Comparison of ENCODE assay signal across 8 cellular contexts in genomic region chr17:952592-952991, GRCh38. TPM values are rescaled to one million over a fixed set of nuclear protein-coding genes. Genes with fewer than 3 reads are reported as not detected.
DNase-seq lines count a peak whose midpoint lies in the region; ATAC-seq, FAIRE-seq and TF ChIP-seq lines count a peak whose summit lies in the region.
"Not testable (repeated sequence)": the region's sequence is repeated elsewhere in the genome, so short reads cannot be mapped to it uniquely, and the experiment has no call there.

No MANE protein-coding gene starts in this region.

- POLR2A ChIA-PET in Caco-2 (lab: Charles Lee): not testable (repeated sequence)
- POLR2A ChIA-PET in K562 (lab: Yijun Ruan, JAX): interaction anchor here (0.9 kb wide), 1 partner anchor 13 kb away, joined by 3 read pairs; no protein-coding TSS in a partner anchor

- H2BK5ac ChIP-seq in trophoblast cell (ENCODE audit: low read depth, low read length, poor library complexity): not testable (repeated sequence)

- H3K4me1 Mint-ChIP-seq in Caco-2 (ENCODE audit: low read depth, unreplicated experiment): peaks cover 31% of the 10 kb centered on the region
- H3K4me1 Mint-ChIP-seq in natural killer cell treated with Interleukin-12 subunit alpha and Interleukin-12 subunit beta and Interleukin-15 and Interleukin-18, amount 100 ng/mL, for 72 hours (ENCODE audit: low read depth in 2 of 2): not testable (repeated sequence)

- H3K18ac ChIP-seq in trophoblast cell (ENCODE audit: low read length): not testable (repeated sequence)

- H4K91ac ChIP-seq in trophoblast cell (ENCODE audit: low read depth, low read length): not testable (repeated sequence)

- H3K4ac ChIP-seq in trophoblast cell (ENCODE audit: low read depth, low read length): peak overlapping the region; percentile 36

- in situ Hi-C loops in K562 (cut with MboI): not testable (repeated sequence)

- 55% methylated on average over 14 of the region's 18 CpGs for WGBS in K562 (ENCODE audit: insufficient coverage, low coverage, missing lambda C conversion rate)
- 94% methylated on average over 15 of the region's 18 CpGs for WGBS in esophagus muscularis mucosa
- WGBS in trophoblast cell (ENCODE audit: extremely low coverage, insufficient coverage, insufficient read length): no CpG with 5 or more reads among the region's 18 CpGs
- WGBS in testis, 2 donors: 81 to 82% methylated on average over 12 to 17 of the region's 18 CpGs

- TF ChIP-seq CTCF in Caco-2 (IDR thresholded peaks at IDR 0.05; ENCODE audit: insufficient read depth in 1 of 2, low read depth in 1 of 2, low read length in 1 of 2, severe bottlenecking in 1 of 2, unreplicated experiment in 1 of 2); K562 (IDR thresholded peaks at IDR 0.05 in 2 of 3, conservative IDR thresholded peaks at IDR 0.05 in 1 of 3; ENCODE audit: insufficient read depth in 2 of 3, low read depth in 1 of 3, low read length in 3 of 3); esophagus muscularis mucosa (IDR thresholded peaks at IDR 0.05); kidney (IDR thresholded peaks at IDR 0.05; ENCODE audit: borderline replicate concordance, extremely low read depth, insufficient read depth); testis (IDR thresholded peaks at IDR 0.05): not testable (repeated sequence)

- not testable (repeated sequence) for BruUV-seq in Caco-2 (replicated peaks; lab: Mats Ljungman, UMichigan); K562 (replicated peaks; lab: Mats Ljungman, UMichigan)

- not testable (repeated sequence) for DNase-seq in Caco-2; K562 (ENCODE audit: extremely low read depth in 1 of 4, low spot score in 3 of 4); esophagus muscularis mucosa (ENCODE audit: extremely low spot score); trophoblast cell
- DNase-seq in NCI-H82 (lab: John Stamatoyannopoulos, UW) (peak; percentile 51), kidney (peak; percentile 57), testis (peak; percentile 57)
- DNase-seq in natural killer cell treated with Interleukin-12 subunit alpha and Interleukin-12 subunit beta and Interleukin-15 and Interleukin-18, amount 100 ng/mL, for 72 hours (ENCODE audit: low spot score): peak; percentile 12

- not testable (repeated sequence) for ATAC-seq in K562; natural killer cell treated with Interleukin-12 subunit alpha and Interleukin-12 subunit beta and Interleukin-15 and Interleukin-18, amount 100 ng/mL, for 72 hours

- H2AK5ac ChIP-seq in trophoblast cell (ENCODE audit: low read length): not testable (repeated sequence)

- not testable (repeated sequence) for H3K79me2 ChIP-seq in K562 (ENCODE audit: control insufficient read depth, insufficient read depth, low read length); trophoblast cell (ENCODE audit: control insufficient read depth, insufficient read depth, low read length, poor library complexity)

- not testable (repeated sequence) for H3K9ac ChIP-seq in K562 (ENCODE audit: insufficient read depth in 1 of 2, low read depth in 2 of 2, low read length in 2 of 2); kidney (ENCODE audit: low read length in 2 of 2); trophoblast cell (ENCODE audit: low read length)

- H3K9me1 ChIP-seq in K562 (ENCODE audit: control insufficient read depth, insufficient read depth, low read length): not testable (repeated sequence)

- not testable (repeated sequence) for H2BK120ac ChIP-seq in trophoblast cell (ENCODE audit: insufficient read depth, low read length, poor library complexity)

- not testable (repeated sequence) for H3K4me2 ChIP-seq in K562 (ENCODE audit: insufficient read depth, low read length); trophoblast cell (ENCODE audit: low read length)

- not testable (repeated sequence) for TF ChIP-seq POLR2A in K562 (conservative IDR thresholded peaks at IDR 0.05); esophagus muscularis mucosa (IDR thresholded peaks at IDR 0.05; ENCODE audit: low read depth); testis (IDR thresholded peaks at IDR 0.05)

- H3K4me1 ChIP-seq in Caco-2 (peaks cover 59% of the 10 kb centered on the region), esophagus muscularis mucosa (peaks cover 21 to 62% (median 55%) of the 10 kb centered on the region in 4 donors), trophoblast cell (ENCODE audit: control insufficient read depth in 1 of 2, insufficient read depth in 2 of 2, low read length in 2 of 2) (peaks cover 20 to 25% of the 10 kb centered on the region in 2 experiments)
- H3K4me1 ChIP-seq in K562 (replicated peaks in 1 of 2; ENCODE audit: control insufficient read depth in 2 of 2, insufficient read depth in 2 of 2, low read length in 2 of 2); kidney (ENCODE audit: control insufficient read depth in 1 of 2, insufficient read depth in 1 of 2, low read depth in 1 of 2, low read length in 2 of 2); testis: not testable (repeated sequence)

- H4K12ac ChIP-seq in trophoblast cell (ENCODE audit: low read depth, low read length): not testable (repeated sequence)

- not testable (repeated sequence) for H3K27me3 Mint-ChIP-seq in Caco-2 (ENCODE audit: insufficient read depth, unreplicated experiment)
- H3K27me3 Mint-ChIP-seq in natural killer cell treated with Interleukin-12 subunit alpha and Interleukin-12 subunit beta and Interleukin-15 and Interleukin-18, amount 100 ng/mL, for 72 hours: peaks cover 7 to 12% of the 10 kb centered on the region in 2 donors

- H3K79me1 ChIP-seq in trophoblast cell (ENCODE audit: low read length): peaks cover 15% of the 10 kb centered on the region

- not testable (repeated sequence) for H4K8ac ChIP-seq in trophoblast cell (ENCODE audit: low read depth, low read length)

- H3K23ac ChIP-seq in trophoblast cell (ENCODE audit: low read length): not testable (repeated sequence)

- not testable (repeated sequence) for H4K20me1 ChIP-seq in K562 (replicated peaks; ENCODE audit: control insufficient read depth, insufficient read depth, low read length)

- TF ChIP-seq EP300 in K562 (IDR thresholded peaks at IDR 0.05; ENCODE audit: low read length); esophagus muscularis mucosa (IDR thresholded peaks at IDR 0.05): not testable (repeated sequence)

- not testable (repeated sequence) for H2AFZ ChIP-seq in K562 (ENCODE audit: low read depth, low read length); trophoblast cell (ENCODE audit: insufficient read depth, low read length, poor library complexity)

- not testable (repeated sequence) for H3K4me3 ChIP-seq in Caco-2 (ENCODE audit: low read depth, low read length); K562; esophagus muscularis mucosa; kidney (ENCODE audit: low read length in 2 of 2); trophoblast cell (ENCODE audit: low read depth, low read length); testis

- H3K36me3 ChIP-seq in Caco-2 (ENCODE audit: control insufficient read depth, insufficient read depth, low read length); K562 (ENCODE audit: control insufficient read depth, insufficient read depth, low read length); esophagus muscularis mucosa; kidney (ENCODE audit: control insufficient read depth in 1 of 2, insufficient read depth in 2 of 2, low read length in 2 of 2); trophoblast cell (ENCODE audit: control insufficient read depth in 1 of 2, insufficient read depth in 2 of 2, low read length in 2 of 2); testis (ENCODE audit: low read depth, missing control alignments): not testable (repeated sequence)

- CTCF ChIA-PET in Caco-2 (lab: Charles Lee); K562 (lab: Yijun Ruan, JAX; ENCODE audit: low intra/inter-chr PET ratio): not testable (repeated sequence)

- not testable (repeated sequence) for H3K27ac ChIP-seq in K562 (ENCODE audit: extremely low read depth, low read depth, low read length); kidney (ENCODE audit: low read depth in 2 of 2, low read length in 2 of 2); trophoblast cell (ENCODE audit: low read depth, low read length); testis
- peak overlapping the region; percentile 60 to 90 (median 82) for H3K27ac ChIP-seq in esophagus muscularis mucosa (replicated peaks in 1 of 4)

- not testable (repeated sequence) for TF ChIP-seq RAD21 in K562 (CRISPR knock-in tag; conservative IDR thresholded peaks at IDR 0.05 in 1 of 2, IDR thresholded peaks at IDR 0.05 in 1 of 2)

- H3K14ac ChIP-seq in trophoblast cell (ENCODE audit: low read length): not testable (repeated sequence)

- peaks cover 70% of the 10 kb centered on the region for H3K36me3 Mint-ChIP-seq in Caco-2 (ENCODE audit: insufficient read depth, unreplicated experiment)
- not testable (repeated sequence) for H3K36me3 Mint-ChIP-seq in natural killer cell treated with Interleukin-12 subunit alpha and Interleukin-12 subunit beta and Interleukin-15 and Interleukin-18, amount 100 ng/mL, for 72 hours

- H3K4me3 Mint-ChIP-seq in Caco-2 (ENCODE audit: unreplicated experiment): peak overlapping the region; percentile 54
- H3K4me3 Mint-ChIP-seq in natural killer cell treated with Interleukin-12 subunit alpha and Interleukin-12 subunit beta and Interleukin-15 and Interleukin-18, amount 100 ng/mL, for 72 hours: not testable (repeated sequence)

- not testable (repeated sequence) for H2BK12ac ChIP-seq in trophoblast cell (ENCODE audit: low read length)

- not testable (repeated sequence) for H3K27me3 ChIP-seq in Caco-2 (replicated peaks; ENCODE audit: control insufficient read depth, insufficient read depth, low read length); esophagus muscularis mucosa; trophoblast cell (ENCODE audit: insufficient read depth, low read length); testis
- H3K27me3 ChIP-seq in K562 (ENCODE audit: control insufficient read depth in 2 of 2, insufficient read depth in 2 of 2, low read length in 2 of 2): peaks cover 5 to 30% of the 10 kb centered on the region in 2 experiments; a peak in 3 of 5 replicates

- H3K9me3 Mint-ChIP-seq in Caco-2 (ENCODE audit: unreplicated experiment); natural killer cell treated with Interleukin-12 subunit alpha and Interleukin-12 subunit beta and Interleukin-15 and Interleukin-18, amount 100 ng/mL, for 72 hours: not testable (repeated sequence)

- intact Hi-C loops in Caco-2 (cut with micrococcal nuclease; ENCODE audit: unreplicated experiment); K562 (cut with micrococcal nuclease); esophagus muscularis mucosa (cut with DNase I); kidney (cut with DNase I); testis (cut with DNase I; ENCODE audit: low total_unique reads): not testable (repeated sequence)

- FAIRE-seq in K562 (lab: Jason Lieb, UNC); kidney (lab: Jason Lieb, UNC): not testable (repeated sequence)

- H3K9me3 ChIP-seq in Caco-2; K562 (replicated peaks; ENCODE audit: control insufficient read depth, insufficient read depth, low read depth, low read length); esophagus muscularis mucosa; kidney (ENCODE audit: control insufficient read depth in 1 of 2, low read length in 2 of 2); trophoblast cell (ENCODE audit: insufficient read depth, low read depth, low read length); testis: not testable (repeated sequence)

- peak overlapping the region; percentile 99 for H3K27ac Mint-ChIP-seq in Caco-2 (ENCODE audit: unreplicated experiment)
- not testable (repeated sequence) for H3K27ac Mint-ChIP-seq in natural killer cell treated with Interleukin-12 subunit alpha and Interleukin-12 subunit beta and Interleukin-15 and Interleukin-18, amount 100 ng/mL, for 72 hours

RNA-seq across cellular contexts. Expression of gene NXN, which starts 27.0 kb away (rescaled TPM):
- total RNA-seq in Caco-2 (2022) (68.4 and 76.7 TPM in 2 replicates), K562 (2014; rRNA removed) (0.04 TPM in 1 of 2 replicates, not detected in the other), K562 (2014; rRNA removed; fragmentation: Illumina TruSeq; extraction: Trizol) (0.06 TPM in 1 of 2 replicates, not detected in the other), K562 (2015; rRNA removed; fragmentation: Illumina TruSeq; extraction: Trizol) (not detected in 2 replicates), K562 (2021) (0.27 and 0.34 TPM in 2 replicates), esophagus muscularis mucosa (10 to 100 TPM; 37.0 to 65.6 (median 49.8) TPM), kidney (26.8 TPM), testis (10 to 100 TPM; 22.9 to 26.0 TPM)
- total RNA-seq in K562 (2011; cell fraction: chromatin; rRNA removed; ENCODE audit: low replicate concordance): 1.4 and 2.2 TPM in 2 replicates
- total RNA-seq in K562 (2011; cell fraction: nucleolus; rRNA removed): 0.92 and 2.7 TPM in 2 replicates
- total RNA-seq in K562 (2011; cell fraction: nucleoplasm; rRNA removed): 0.51 and 1.5 TPM in 2 replicates
- polyA plus RNA-seq in K562 (2011; rRNA removed) (0.31 and 0.35 TPM in 2 replicates), K562 (2014; fragmentation: Illumina TruSeq; extraction: Trizol) (0.11 and 0.39 TPM in 2 replicates), K562 (2014; fragmentation: Nextera tagmentation; extraction: Ambion mirVana) (not detected), K562 (2014; rRNA removed) (0.08 TPM in 1 of 2 replicates, not detected in the other), kidney (ENCODE audit: insufficient read depth, low read depth, low replicate concordance) (10.2 TPM), testis (ENCODE audit: insufficient read depth, low read depth, low replicate concordance) (23.0 TPM)
- 0.44 and 0.51 TPM in 2 replicates for polyA plus RNA-seq in K562 (2011; cell fraction: cytosol; rRNA removed)
- polyA plus RNA-seq in K562 (2011; cell fraction: nucleus; rRNA removed): 0.20 and 0.70 TPM in 2 replicates
- 0.25 and 0.60 TPM in 2 replicates for polyA plus RNA-seq in K562 (2012)
- 0.63 and 0.66 TPM in 2 replicates for polyA minus RNA-seq in K562 (2011; rRNA and poly(A)+ RNA removed)
- 3.7 TPM in 1 of 2 replicates, not detected in the other for polyA minus RNA-seq in K562 (2011; cell fraction: cytosol; rRNA and poly(A)+ RNA removed)
- polyA minus RNA-seq in K562 (2011; cell fraction: nucleus; rRNA and poly(A)+ RNA removed): not detected in 2 replicates
- under 1 TPM; 0.61 to 0.69 TPM for total RNA-seq in natural killer cell treated with Interleukin-12 subunit alpha and Interleukin-12 subunit beta and Interleukin-15 and Interleukin-18, amount 100 ng/mL, for 72 hours
- 57.9 and 59.2 TPM in 2 replicates for polyA plus RNA-seq in trophoblast cell (2013)

RNA-seq across cellular contexts. Expression of gene TIMM22, which starts 44.3 kb away (rescaled TPM):
- total RNA-seq in Caco-2 (2022) (20.1 and 20.6 TPM in 2 replicates), K562 (2014; rRNA removed) (12.3 and 13.9 TPM in 2 replicates), K562 (2014; rRNA removed; fragmentation: Illumina TruSeq; extraction: Trizol) (9.2 and 10.3 TPM in 2 replicates), K562 (2015; rRNA removed; fragmentation: Illumina TruSeq; extraction: Trizol) (11.8 and 12.2 TPM in 2 replicates), K562 (2021) (12.8 and 14.1 TPM in 2 replicates), esophagus muscularis mucosa (10 to 100 TPM; 14.1 to 17.9 (median 15.8) TPM), kidney (14.6 TPM), testis (10 to 100 TPM; 18.3 to 19.1 TPM)
- total RNA-seq in K562 (2011; cell fraction: chromatin; rRNA removed; ENCODE audit: low replicate concordance): 12.8 and 27.3 TPM in 2 replicates
- total RNA-seq in K562 (2011; cell fraction: nucleolus; rRNA removed): 18.2 and 22.8 TPM in 2 replicates
- 14.2 and 16.1 TPM in 2 replicates for total RNA-seq in K562 (2011; cell fraction: nucleoplasm; rRNA removed)
- polyA plus RNA-seq in K562 (2011; rRNA removed) (6.2 and 7.2 TPM in 2 replicates), K562 (2014; fragmentation: Illumina TruSeq; extraction: Trizol) (13.1 and 13.4 TPM in 2 replicates), K562 (2014; fragmentation: Nextera tagmentation; extraction: Ambion mirVana) (1 to 10 TPM; 5.9 to 6.1 TPM), K562 (2014; rRNA removed) (10.1 and 12.5 TPM in 2 replicates), kidney (ENCODE audit: insufficient read depth, low read depth, low replicate concordance) (17.3 TPM), testis (ENCODE audit: insufficient read depth, low read depth, low replicate concordance) (18.2 TPM)
- 8.5 and 8.8 TPM in 2 replicates for polyA plus RNA-seq in K562 (2011; cell fraction: cytosol; rRNA removed)
- 5.2 and 5.3 TPM in 2 replicates for polyA plus RNA-seq in K562 (2011; cell fraction: nucleus; rRNA removed)
- polyA plus RNA-seq in K562 (2012): 6.9 and 11.7 TPM in 2 replicates
- polyA minus RNA-seq in K562 (2011; rRNA and poly(A)+ RNA removed): 10.1 and 14.2 TPM in 2 replicates
- 3.6 and 6.3 TPM in 2 replicates for polyA minus RNA-seq in K562 (2011; cell fraction: cytosol; rRNA and poly(A)+ RNA removed)
- polyA minus RNA-seq in K562 (2011; cell fraction: nucleus; rRNA and poly(A)+ RNA removed): 10.9 and 14.9 TPM in 2 replicates
- total RNA-seq in natural killer cell treated with Interleukin-12 subunit alpha and Interleukin-12 subunit beta and Interleukin-15 and Interleukin-18, amount 100 ng/mL, for 72 hours: 10 to 100 TPM; 12.7 to 19.8 TPM
- 10.6 and 10.9 TPM in 2 replicates for polyA plus RNA-seq in trophoblast cell (2013)
